Comparison of ENCODE assay signal across 1 cellular context in the genomic region with DNA sequence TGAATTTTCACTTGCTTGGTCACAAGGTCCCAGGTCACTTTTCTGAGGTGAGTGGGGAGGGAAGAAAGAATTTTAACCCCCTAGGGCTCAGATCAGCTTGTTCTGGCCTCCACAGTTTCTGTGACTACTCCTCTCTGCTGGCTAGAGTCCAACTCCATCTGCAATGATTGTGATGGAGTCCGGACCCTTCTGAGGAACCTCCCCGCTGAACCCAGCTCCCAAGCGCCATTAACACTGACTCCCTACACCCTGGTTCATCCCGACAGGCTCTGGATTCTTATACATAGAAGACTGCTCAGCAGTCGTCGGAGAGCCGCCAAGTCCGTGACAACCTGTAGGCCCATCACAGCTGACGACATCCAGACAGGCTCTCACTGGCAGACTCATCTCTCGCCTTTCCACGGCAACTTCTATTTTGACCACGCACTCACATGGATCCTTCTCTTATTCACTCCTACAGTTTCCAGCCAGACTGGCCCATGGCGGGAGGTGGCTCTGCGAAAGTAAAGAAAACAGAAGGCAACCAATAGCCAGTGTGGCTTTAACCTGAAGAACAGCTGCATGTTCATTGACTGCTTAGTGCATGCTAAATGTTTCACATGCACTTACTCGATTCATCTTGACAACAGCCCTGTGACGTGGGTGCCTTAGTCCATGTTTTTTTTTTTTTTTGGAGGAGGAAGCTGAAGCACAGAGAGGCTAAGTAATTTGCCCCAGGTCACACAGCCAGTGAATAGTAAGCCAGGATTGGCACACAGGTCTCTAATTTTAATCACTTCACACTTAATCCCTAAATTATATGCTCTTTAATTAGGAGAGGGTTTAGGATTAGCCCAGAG.
TF ChIP-seq lines count a peak whose summit lies in the region.

No MANE protein-coding gene starts in this region.

TF ChIP-seq in WTC11, 78 proteins besides CTCF, POLR2A, EP300 and RAD21 (continued from another document):
- TF ChIP-seq, protein P1, sequence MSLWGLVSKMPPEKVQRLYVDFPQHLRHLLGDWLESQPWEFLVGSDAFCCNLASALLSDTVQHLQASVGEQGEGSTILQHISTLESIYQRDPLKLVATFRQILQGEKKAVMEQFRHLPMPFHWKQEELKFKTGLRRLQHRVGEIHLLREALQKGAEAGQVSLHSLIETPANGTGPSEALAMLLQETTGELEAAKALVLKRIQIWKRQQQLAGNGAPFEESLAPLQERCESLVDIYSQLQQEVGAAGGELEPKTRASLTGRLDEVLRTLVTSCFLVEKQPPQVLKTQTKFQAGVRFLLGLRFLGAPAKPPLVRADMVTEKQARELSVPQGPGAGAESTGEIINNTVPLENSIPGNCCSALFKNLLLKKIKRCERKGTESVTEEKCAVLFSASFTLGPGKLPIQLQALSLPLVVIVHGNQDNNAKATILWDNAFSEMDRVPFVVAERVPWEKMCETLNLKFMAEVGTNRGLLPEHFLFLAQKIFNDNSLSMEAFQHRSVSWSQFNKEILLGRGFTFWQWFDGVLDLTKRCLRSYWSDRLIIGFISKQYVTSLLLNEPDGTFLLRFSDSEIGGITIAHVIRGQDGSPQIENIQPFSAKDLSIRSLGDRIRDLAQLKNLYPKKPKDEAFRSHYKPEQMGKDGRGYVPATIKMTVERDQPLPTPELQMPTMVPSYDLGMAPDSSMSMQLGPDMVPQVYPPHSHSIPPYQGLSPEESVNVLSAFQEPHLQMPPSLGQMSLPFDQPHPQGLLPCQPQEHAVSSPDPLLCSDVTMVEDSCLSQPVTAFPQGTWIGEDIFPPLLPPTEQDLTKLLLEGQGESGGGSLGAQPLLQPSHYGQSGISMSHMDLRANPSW (CRISPR knock-in tag; conservative IDR thresholded peaks at IDR 0.05; ENCODE audit: low read depth) = no peak
- no peak for TF ChIP-seq ZNF281 (CRISPR knock-in tag; IDR thresholded peaks at IDR 0.05)
- TF ChIP-seq OVOL2 (CRISPR knock-in tag; IDR thresholded peaks at IDR 0.05; ENCODE audit: borderline replicate concordance) = no peak
- TF ChIP-seq ZNF396 (CRISPR knock-in tag; IDR thresholded peaks at IDR 0.05; ENCODE audit: borderline replicate concordance) = no peak
TF ChIP-seq in WTC11: peak in this region for 0.
